Comparison of ENCODE assay signal across 22 cellular contexts in the genomic region with DNA sequence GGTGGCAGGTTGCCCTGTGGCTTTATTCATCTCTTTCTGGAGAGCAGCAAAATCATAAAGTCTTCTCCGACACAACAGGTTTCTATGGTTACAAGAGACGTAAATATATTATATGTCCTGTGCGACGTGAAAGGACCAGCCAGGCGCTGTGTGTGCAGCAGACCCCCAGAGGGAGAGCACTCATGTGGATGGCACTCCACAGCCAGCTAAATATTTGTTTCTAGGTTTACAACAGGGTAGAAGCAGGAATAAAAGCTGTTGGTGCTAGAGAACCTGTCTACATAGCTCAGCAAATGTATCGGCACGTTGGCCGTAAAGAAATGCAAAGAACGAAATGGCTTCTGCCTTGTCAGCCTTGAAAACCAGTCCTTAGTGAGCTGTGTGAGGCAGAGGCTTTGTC.
DNase-seq lines count a peak whose midpoint lies in the region; ATAC-seq, FAIRE-seq and TF ChIP-seq lines count a peak whose summit lies in the region.
"Had no signal": no experiment of that assay in that cellular context is flagged by ENCODE, and none has a peak within 500 bp of the region (broad histone marks: within the 10 kb centered on the region; RNA-seq: fewer than 3 reads in every experiment).

No MANE protein-coding gene starts in this region.

- H2BK12ac ChIP-seq in H1 (ENCODE audit: low read depth, low read length), result no peak overlapping the region

- H3K56ac ChIP-seq in H1 (replicated peaks; ENCODE audit: insufficient read length, low read depth, low read length), result no peak overlapping the region

- H3K14ac ChIP-seq in H1 (ENCODE audit: insufficient read length), result no peak overlapping the region

- H4K5ac ChIP-seq in H1 (ENCODE audit: insufficient read length, low read depth, low read length), result no peak overlapping the region

- H3K18ac ChIP-seq in H1 (ENCODE audit: extremely low read depth, low read length), result no peak overlapping the region

- no peak overlapping the region for H2BK5ac ChIP-seq in H1 (ENCODE audit: low read depth, low read length)

- no peaks in the 10 kb centered on the region for H3K79me1 ChIP-seq in H1 (ENCODE audit: low read depth, low read length)

- no peak for TF ChIP-seq EP300 in H1 (IDR thresholded peaks at IDR 0.05; ENCODE audit: borderline replicate concordance in 1 of 2, low read depth in 2 of 2, low read length in 2 of 2)

- no peak overlapping the region for H2AK5ac ChIP-seq in H1 (ENCODE audit: low read depth, low read length)

- H2AFZ ChIP-seq in H1 (ENCODE audit: low read length), result no peak overlapping the region

- H3K9me3 Mint-ChIP-seq in immature natural killer cell, result no peaks in the 10 kb centered on the region
- H3K9me3 Mint-ChIP-seq: central memory CD8-positive, alpha-beta T cell; effector memory CD8-positive, alpha-beta T cell had no signal

- no peak for ATAC-seq in GM18520 (IDR thresholded peaks at IDR 0.05; ENCODE audit: unreplicated experiment)
- no peak for ATAC-seq in GM18873 (IDR thresholded peaks at IDR 0.05; ENCODE audit: low FRiP score, unreplicated experiment)
- ATAC-seq: A549; effector memory CD8-positive, alpha-beta T cell; left lung had no signal

- H3K27ac ChIP-seq in H1 (ENCODE audit: low read depth, low read length), result no peak overlapping the region
- H3K27ac ChIP-seq: A549, BLaER1, left lung had no signal

- TF ChIP-seq POLR2A in H1 (IDR thresholded peaks at IDR 0.05; ENCODE audit: control extremely low read depth in 1 of 2, low read depth in 2 of 2, low read length in 2 of 2), result no peak

- no peak overlapping the region for H3K4me3 ChIP-seq in H1 (ENCODE audit: extremely low read depth in 1 of 4, insufficient read depth in 2 of 4, low read depth in 3 of 4, low read length in 4 of 4)
- H3K4me3 ChIP-seq: A549, BLaER1, HAP-1, left lung had no signal

- no peak overlapping the region for H3K4ac ChIP-seq in H1 (replicated peaks; ENCODE audit: insufficient read length, low read depth, low read length)

- WGBS in H1 (ENCODE audit: extremely low coverage in 1 of 2, insufficient coverage in 1 of 2, insufficient read length in 1 of 2, insufficient replicate concordance in 2 of 2, low coverage in 1 of 2, low lambda C conversion rate in 2 of 2, missing lambda C conversion rate in 1 of 2), 2 experiments, result 85% methylated on average over 9 of the region's 9 CpGs; no CpG with 5 or more reads in 1 of the 2 experiments

- H3K4me3 Mint-ChIP-seq in immature natural killer cell, result no peak overlapping the region
- H3K4me3 Mint-ChIP-seq: central memory CD8-positive, alpha-beta T cell; effector memory CD8-positive, alpha-beta T cell had no signal

- H4K20me1 ChIP-seq in H1 (replicated peaks in 1 of 2; ENCODE audit: control insufficient read depth in 1 of 2, insufficient read depth in 2 of 2, low read length in 2 of 2), result no peaks in the 10 kb centered on the region
- H4K20me1 ChIP-seq: BLaER1 had no signal

- no peaks in the 10 kb centered on the region for H3K27me3 ChIP-seq in H1 (replicated peaks in 1 of 4; ENCODE audit: control insufficient read depth in 3 of 4, extremely low read depth in 1 of 4, insufficient read depth in 3 of 4, low read length in 3 of 4)
- H3K27me3 ChIP-seq: BLaER1, left lung had no signal

- H3K9ac ChIP-seq in H1 (replicated peaks in 1 of 4; ENCODE audit: extremely low read depth in 1 of 4, low read depth in 3 of 4, low read length in 3 of 4), result no peak overlapping the region
- H3K9ac ChIP-seq: BLaER1 had no signal

- CTCF ChIA-PET in H1 (lab: Charles Lee; ENCODE audit: partially characterized antibody), result interaction anchor here (0.9 to 6.6 kb wide), 22 partner anchors 9 to 541 kb away, joined by 3 to 51 read pairs (median 5); no protein-coding TSS in a partner anchor

- POLR2A ChIA-PET in H1 (lab: Charles Lee; ENCODE audit: partially characterized antibody), result no interaction called here

- no peak overlapping the region for H2BK20ac ChIP-seq in H1 (ENCODE audit: low read length)

- no peak overlapping the region for H4K8ac ChIP-seq in H1 (ENCODE audit: extremely low read depth, insufficient read depth, low read length)

- peak; percentile 8 to 14; a peak in 1 of 4 replicates for TF ChIP-seq RAD21 in H1 (IDR thresholded peaks at IDR 0.05 in 1 of 2, conservative IDR thresholded peaks at IDR 0.05 in 1 of 2; ENCODE audit: low read depth in 2 of 2, low read length in 2 of 2)

- no peaks in the 10 kb centered on the region for H3K9me3 ChIP-seq in H1 (ENCODE audit: insufficient read depth in 2 of 2, low read depth in 1 of 2, low read length in 1 of 2)
- H3K9me3 ChIP-seq: A549, BLaER1, HAP-1, left lung had no signal

- H3K4me1 Mint-ChIP-seq in immature natural killer cell, result no peaks in the 10 kb centered on the region
- H3K4me1 Mint-ChIP-seq: central memory CD8-positive, alpha-beta T cell had no signal

- FAIRE-seq in H1 (lab: Jason Lieb, UNC), result peak; percentile 7
- FAIRE-seq: A549, G401.6, GM19239 had no signal

- H3K27me3 Mint-ChIP-seq in immature natural killer cell (ENCODE audit: low read depth in 3 of 3), result peaks cover 0 to 4% (median 2%) of the 10 kb centered on the region in 3 donors
- H3K27me3 Mint-ChIP-seq: central memory CD8-positive, alpha-beta T cell had no signal

- no peak overlapping the region for H2BK120ac ChIP-seq in H1 (replicated peaks; ENCODE audit: low read depth, low read length)

- no peak overlapping the region for H2BK15ac ChIP-seq in H1 (ENCODE audit: low read length)

- no peak overlapping the region for H4K91ac ChIP-seq in H1 (replicated peaks; ENCODE audit: insufficient read length, low read length)

- 0 out of 4 replicates have a peak, but pooled peaks of 1 of the 3 experiments have one; percentile 3 for TF ChIP-seq CTCF in H1 (IDR thresholded peaks at IDR 0.05; ENCODE audit: control extremely low read depth in 1 of 3, insufficient read depth in 1 of 3, low read depth in 1 of 3, low read length in 3 of 3)

- no peaks in the 10 kb centered on the region for H3K79me2 ChIP-seq in H1 (ENCODE audit: control insufficient read depth in 1 of 2, insufficient read depth in 2 of 2, low read length in 2 of 2)

- H3K4me2 ChIP-seq in H1 (ENCODE audit: insufficient read depth in 1 of 2, low read depth in 2 of 2, low read length in 2 of 2), result no peak overlapping the region; a peak in 1 of 4 replicates
- H3K4me2 ChIP-seq: A549, BLaER1 had no signal

- H3K23ac ChIP-seq in H1 (ENCODE audit: insufficient read length), result no peak overlapping the region

- H3K27ac Mint-ChIP-seq in immature natural killer cell, result no peak overlapping the region
- H3K27ac Mint-ChIP-seq: effector memory CD8-positive, alpha-beta T cell had no signal

- no peaks in the 10 kb centered on the region for H3K36me3 ChIP-seq in H1 (ENCODE audit: control insufficient read depth in 2 of 4, insufficient read depth in 4 of 4, low read length in 3 of 4)
- H3K36me3 ChIP-seq: BLaER1, HAP-1, left lung had no signal

- H3K4me1 ChIP-seq in H1 (replicated peaks in 1 of 4; ENCODE audit: control insufficient read depth in 3 of 4, insufficient read depth in 4 of 4, low read length in 3 of 4), result peaks cover 0 to 5% (median 1%) of the 10 kb centered on the region in 4 experiments; a peak in 2 of 7 replicates
- H3K4me1 ChIP-seq: A549, BLaER1, HAP-1 had no signal

- H3K23me2 ChIP-seq in H1 (ENCODE audit: low read depth, low read length), result no peaks in the 10 kb centered on the region

- H3K36me3 Mint-ChIP-seq in immature natural killer cell, result no peaks in the 10 kb centered on the region

- DNase-seq in COR-L47 (lab: John Stamatoyannopoulos, UW) (peak; percentile 69), NCI-H128 (lab: John Stamatoyannopoulos, UW; ENCODE audit: unreplicated experiment) (peak; percentile 20), NCI-H2227 treated with DMSO at 0.1 percent for 48 hours (lab: John Stamatoyannopoulos, UW) (peak; percentile 38), H1 (ENCODE audit: low read depth in 1 of 2, low spot score in 2 of 2) (no peak), immature natural killer cell (no peak), NCI-H446 (lab: John Stamatoyannopoulos, UW) (no peak)
- DNase-seq: activated CD8-positive, alpha-beta memory T cell treated with anti-CD3 and anti-CD28 coated beads, Interleukin-2, amount 50 U/mL, for 48 hours; Calu3; effector memory CD8-positive, alpha-beta T cell; left lung; NCI-H510A; stimulated activated CD4-positive, alpha-beta T cell treated with anti-CD3 and anti-CD28 coated beads, Interleukin-12 subunit alpha, Interleukin-12 subunit beta, amount 100 ng/mL, for 4 hours; stimulated activated CD8-positive, alpha-beta memory T cell treated with anti-CD3 and anti-CD28 coated beads, Interleukin-4, amount 100 ng/mL, for 48 hours; T-helper 1 cell had no signal

TF ChIP-seq in H1, 55 proteins besides CTCF, POLR2A, EP300 and RAD21 (continues in another document):
- TF ChIP-seq JUND (IDR thresholded peaks at IDR 0.05; ENCODE audit: low read length) (no peak), ATF3 (IDR thresholded peaks at IDR 0.05; ENCODE audit: insufficient read depth, low read depth, low read length) (no peak), KDM1A (IDR thresholded peaks at IDR 0.05; ENCODE audit: borderline replicate concordance, low read length) (no peak), GTF2F1 (IDR thresholded peaks at IDR 0.05; ENCODE audit: borderline replicate concordance, low read depth, low read length) (no peak), CBX8 (IDR thresholded peaks at IDR 0.05; ENCODE audit: borderline replicate concordance, low read depth, low read length) (no peak), NRF1 (IDR thresholded peaks at IDR 0.05; ENCODE audit: low read depth, low read length) (no peak), SIX5 (IDR thresholded peaks at IDR 0.05; ENCODE audit: low read depth, low read length) (no peak), POU5F1 (IDR thresholded peaks at IDR 0.05; ENCODE audit: low read depth, low read length) (no peak), CHD2 (IDR thresholded peaks at IDR 0.05; ENCODE audit: low read length) (no peak), KDM5A (IDR thresholded peaks at IDR 0.05; ENCODE audit: low read length) (no peak), BCL11A (IDR thresholded peaks at IDR 0.05; ENCODE audit: low read depth in 2 of 2, low read length in 2 of 2) (no peak), TCF12 (IDR thresholded peaks at IDR 0.05; ENCODE audit: low read depth, low read length) (no peak), SP4 (IDR thresholded peaks at IDR 0.05; ENCODE audit: low read length) (no peak)

Comparison
In these comparisons a context has a peak if more than half of its experiments do, and no peak if none do; other contexts are left out.
1. DNase-seq: peak in COR-L47 (single experiment), NCI-H128 (single experiment) and NCI-H2227 treated with DMSO at 0.1 percent for 48 hours (single experiment); none in H1 (0 of 2), immature natural killer cell (0 of 3) and NCI-H446 (0 of 2).